In the genomic region with DNA sequence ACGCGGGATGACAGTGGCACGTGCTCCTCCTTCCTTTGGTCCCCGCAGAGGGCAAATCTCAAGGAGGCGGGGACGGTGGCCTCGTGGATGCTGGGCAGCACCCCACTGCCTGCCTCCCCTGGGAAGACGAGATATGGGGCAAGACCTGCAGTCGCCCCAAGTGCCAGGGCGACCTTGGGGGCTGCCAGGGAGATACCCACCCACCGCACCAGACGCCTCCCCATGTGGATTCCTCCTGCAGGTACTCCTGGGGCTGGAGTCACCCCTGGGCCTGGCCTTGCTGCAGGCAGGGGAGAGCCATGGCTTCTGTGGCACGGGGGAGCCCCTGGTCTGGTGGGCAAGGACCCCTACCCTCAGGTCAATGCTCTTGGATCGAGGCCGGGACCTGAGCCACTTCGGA, we compare ENCODE assay signal across 17 cellular contexts. TPM values are rescaled to one million over a fixed set of nuclear protein-coding genes. Genes with fewer than 3 reads are reported as not detected.
DNase-seq lines count a peak whose midpoint lies in the region.
"Had no signal": no experiment of that assay in that cellular context is flagged by ENCODE, and none has a peak within 500 bp of the region (broad histone marks: within the 10 kb centered on the region; RNA-seq: fewer than 3 reads in every experiment).

No MANE protein-coding gene starts in this region.

- peaks cover 1% of the 10 kb centered on the region for H3K79me1 ChIP-seq in neuronal stem cell (ENCODE audit: low read depth, low read length)

- H3K18ac ChIP-seq in neuronal stem cell (ENCODE audit: low read length) = no peak overlapping the region

- H3K27ac ChIP-seq in neuronal stem cell (replicated peaks; ENCODE audit: low read length) = no peak overlapping the region
- H3K27ac ChIP-seq: C4-2B had no signal

- peak overlapping the region; percentile 68 for H3K23ac ChIP-seq in neuronal stem cell (ENCODE audit: low read depth, low read length, poor library complexity)

- H3K27me3 ChIP-seq in H7 (ENCODE audit: control insufficient read depth, insufficient read depth, low read length) (no peaks in the 10 kb centered on the region), neuronal stem cell (ENCODE audit: control insufficient read depth in 3 of 3, insufficient read depth in 3 of 3, low read depth in 1 of 3, low read length in 3 of 3) (no peaks in the 10 kb centered on the region)
- H3K27me3 ChIP-seq: BLaER1 treated with 17β-estradiol and CSF1 and Interleukin-3, amounts not matched to agents 10 nM and 100 nM had no signal

- no peak overlapping the region for H2BK12ac ChIP-seq in neuronal stem cell (ENCODE audit: low read length)

- peaks cover 0 to 8% of the 10 kb centered on the region in 2 donors for H3K9me3 ChIP-seq in neuronal stem cell (replicated peaks in 1 of 2; ENCODE audit: control insufficient read depth in 2 of 2, insufficient read depth in 1 of 2, low read depth in 1 of 2, low read length in 2 of 2)
- H3K9me3 ChIP-seq: BLaER1 treated with 17β-estradiol and CSF1 and Interleukin-3, amounts not matched to agents 10 nM and 100 nM; Caco-2 had no signal

- H4K91ac ChIP-seq in neuronal stem cell (ENCODE audit: low read depth, low read length, poor library complexity) = no peak overlapping the region

- H3K4me2 ChIP-seq in neuronal stem cell (ENCODE audit: insufficient read depth, low read length, poor library complexity, severe bottlenecking) = no peak overlapping the region
- H3K4me2 ChIP-seq: BLaER1 treated with 17β-estradiol and CSF1 and Interleukin-3, amounts not matched to agents 10 nM and 100 nM had no signal

- peaks cover 2 to 3% of the 10 kb centered on the region in 2 donors for H3K4me1 ChIP-seq in neuronal stem cell (ENCODE audit: control insufficient read depth in 2 of 2, insufficient read depth in 1 of 2, low read depth in 1 of 2, low read length in 2 of 2)
- H3K4me1 ChIP-seq: Caco-2 had no signal

- no peak overlapping the region for H2BK120ac ChIP-seq in neuronal stem cell (ENCODE audit: low read depth, low read length)

- H4K8ac ChIP-seq in neuronal stem cell (ENCODE audit: low read depth, low read length) = no peak overlapping the region

- H3K4me3 ChIP-seq in H7 (ENCODE audit: insufficient read depth, low read depth, low read length) = no peak overlapping the region
- H3K4me3 ChIP-seq in neuronal stem cell (ENCODE audit: low read length in 2 of 2) = no peak overlapping the region
- H3K4me3 ChIP-seq: BLaER1 treated with 17β-estradiol and CSF1 and Interleukin-3, amounts not matched to agents 10 nM and 100 nM had no signal

- H3K9ac ChIP-seq in neuronal stem cell (ENCODE audit: low read depth, low read length, poor library complexity) = peak overlapping the region; percentile 60

- no peak overlapping the region for H2AK5ac ChIP-seq in neuronal stem cell (ENCODE audit: low read depth, low read length)

- peak; percentile 4 for DNase-seq in AG20443 (ENCODE audit: low spot score)
- DNase-seq in H7 = peak; percentile 38
- DNase-seq in neuronal stem cell (ENCODE audit: low spot score) = no peak
- DNase-seq in NK-92 (lab: John Stamatoyannopoulos, UW; ENCODE audit: unreplicated experiment) = no peak
- DNase-seq in activated CD8-positive, alpha-beta memory T cell treated with anti-CD3 and anti-CD28 coated beads, Interleukin-2, amount 50 U/mL, for 48 hours = no peak
- DNase-seq: 8988T; ACHN; AML-193; Caco-2; Calu3; CD4-positive, alpha-beta T cell; CD8-positive, alpha-beta T cell; DMS79 treated with DMSO at 0.1 percent for 48 hours; GF-D8 had no signal

- no peak overlapping the region for H2BK15ac ChIP-seq in neuronal stem cell (ENCODE audit: low read length)

- H2BK5ac ChIP-seq in neuronal stem cell (ENCODE audit: low read length) = peak overlapping the region; percentile 39

- no peak overlapping the region for H2AFZ ChIP-seq in neuronal stem cell (ENCODE audit: low read length)

- H3K14ac ChIP-seq in neuronal stem cell (ENCODE audit: low read length) = no peak overlapping the region

- no peaks in the 10 kb centered on the region for H3K36me3 ChIP-seq in H7 (replicated peaks; ENCODE audit: control insufficient read depth, insufficient read depth, low read length)
- peaks cover 3 to 18% of the 10 kb centered on the region in 2 donors for H3K36me3 ChIP-seq in neuronal stem cell (replicated peaks in 1 of 2; ENCODE audit: control insufficient read depth in 2 of 2, insufficient read depth in 2 of 2, low read length in 2 of 2)

- no peak overlapping the region for H3K4ac ChIP-seq in neuronal stem cell (ENCODE audit: low read length)

- no CpG with 5 or more reads among the region's 16 CpGs for WGBS in neuronal stem cell (ENCODE audit: extremely low coverage in 2 of 2, insufficient read length in 2 of 2, insufficient replicate concordance in 1 of 2), 2 donors

RNA-seq across cellular contexts. Expression of gene AURKAIP1, which starts 5.9 kb away (rescaled TPM):
- 275 and 320 TPM in 2 replicates for total RNA-seq in H7 (2014; rRNA removed; shearing (Covaris generic))
- 61.8 TPM for polyA plus RNA-seq in neuronal stem cell (2013, experiment 1 of 2)
- 60.5 TPM for polyA plus RNA-seq in neuronal stem cell (2013, experiment 2 of 2)

RNA-seq across cellular contexts. Expression of gene CCNL2, which starts 18.3 kb away (rescaled TPM):
- total RNA-seq in H7 (2014; rRNA removed; shearing (Covaris generic)) = 147 and 200 TPM in 2 replicates
- polyA plus RNA-seq in neuronal stem cell (2013, experiment 1 of 2) = 91.8 TPM
- 90.5 TPM for polyA plus RNA-seq in neuronal stem cell (2013, experiment 2 of 2)

RNA-seq across cellular contexts. Expression of gene MXRA8, which starts 22.5 kb away (rescaled TPM):
- total RNA-seq in H7 (2014; rRNA removed; shearing (Covaris generic)) = 54.2 and 80.1 TPM in 2 replicates
- 14.0 TPM for polyA plus RNA-seq in neuronal stem cell (2013, experiment 1 of 2)
- 13.2 TPM for polyA plus RNA-seq in neuronal stem cell (2013, experiment 2 of 2)
- total RNA-seq: B cell, Calu3 had no signal

RNA-seq across cellular contexts. Expression of gene MRPL20, which starts 26.2 kb away (rescaled TPM):
- 184 and 267 TPM in 2 replicates for total RNA-seq in H7 (2014; rRNA removed; shearing (Covaris generic))
- 132 TPM for polyA plus RNA-seq in neuronal stem cell (2013, experiment 1 of 2)
- polyA plus RNA-seq in neuronal stem cell (2013, experiment 2 of 2) = 135 TPM

RNA-seq across cellular contexts. Expression of gene DVL1, which starts 31.6 kb away (rescaled TPM):
- total RNA-seq in H7 (2014; rRNA removed; shearing (Covaris generic)) = 189 and 191 TPM in 2 replicates
- polyA plus RNA-seq in neuronal stem cell (2013, experiment 1 of 2) = 31.8 TPM
- 31.9 TPM for polyA plus RNA-seq in neuronal stem cell (2013, experiment 2 of 2)

Comparison
In these comparisons a context has a peak if more than half of its experiments do, and no peak if none do; other contexts are left out.
1. DNase-seq: peak in AG20443 (single experiment) and H7 (single experiment); none in neuronal stem cell (single experiment), NK-92 (single experiment) and activated CD8-positive, alpha-beta memory T cell treated with anti-CD3 and anti-CD28 coated beads, Interleukin-2, amount 50 U/mL, for 48 hours (single experiment).